ENCODE assay signal across 8 cellular contexts in genomic region chr17:75131278-75132017, GRCh38. TPM values are rescaled to one million over a fixed set of nuclear protein-coding genes. Genes with fewer than 3 reads are reported as not detected.
A peak's percentile ranks its signal among the peaks of the same experiment; 100 is the strongest.
DNase-seq lines count a peak whose midpoint lies in the region; ATAC-seq and TF ChIP-seq lines count a peak whose summit lies in the region.

TSS of gene NT5C (minus strand) at chr17:75131742. CDS start at chr17:75131707, 35 bp downstream.

- H3K27me3 ChIP-seq in BLaER1 treated with 17β-estradiol and CSF1 and Interleukin-3, amounts not matched to agents 10 nM and 100 nM: no peaks in the 10 kb centered on the region
- no peaks in the 10 kb centered on the region for H3K27me3 ChIP-seq in duodenal mucosa (ENCODE audit: control insufficient read depth in 1 of 2, insufficient read depth in 2 of 2, low read length in 2 of 2)

- TF ChIP-seq POLR2A in lower leg skin (IDR thresholded peaks at IDR 0.05): no peak

- H3K27ac ChIP-seq in BLaER1 treated with 17β-estradiol and CSF1 and Interleukin-3, amounts not matched to agents 10 nM and 100 nM: peak within 1 kb of the TSS; percentile 74 to 97 (median 94)
- H3K27ac ChIP-seq in duodenal mucosa (ENCODE audit: low read depth, low read length): peak within 1 kb of the TSS; percentile 70

- peaks cover 24 to 70% (median 43%) of the 10 kb centered on the region in 10 experiments for H3K4me1 ChIP-seq in BLaER1 treated with 17β-estradiol and CSF1 and Interleukin-3, amounts not matched to agents 10 nM and 100 nM
- peaks cover 10 to 13% of the 10 kb centered on the region in 2 donors for H3K4me1 ChIP-seq in duodenal mucosa (ENCODE audit: control insufficient read depth in 1 of 2, insufficient read depth in 2 of 2, low read length in 2 of 2)

- no peaks in the 10 kb centered on the region for H3K9me3 ChIP-seq in BLaER1 treated with 17β-estradiol and CSF1 and Interleukin-3, amounts not matched to agents 10 nM and 100 nM (replicated peaks in 1 of 11)
- H3K9me3 ChIP-seq in duodenal mucosa (ENCODE audit: control insufficient read depth in 1 of 2, low read length in 2 of 2): no peaks in the 10 kb centered on the region

- peaks cover 5 to 57% (median 26%) of the 10 kb centered on the region in 11 experiments; a peak in 19 of 22 replicates for H4K20me1 ChIP-seq in BLaER1 treated with 17β-estradiol and CSF1 and Interleukin-3, amounts not matched to agents 10 nM and 100 nM

- peak within 1 kb of the TSS; percentile 89 to 96 (median 92) for H3K9ac ChIP-seq in BLaER1 treated with 17β-estradiol and CSF1 and Interleukin-3, amounts not matched to agents 10 nM and 100 nM
- H3K9ac ChIP-seq in duodenal mucosa (ENCODE audit: low read depth in 1 of 2, low read length in 2 of 2): peak within 1 kb of the TSS; percentile 79 to 82

- intact Hi-C loops in lower leg skin (cut with DNase I; ENCODE audit: low total_unique reads): no loop called here

- H3K4me2 ChIP-seq in BLaER1 treated with 17β-estradiol and CSF1 and Interleukin-3, amounts not matched to agents 10 nM and 100 nM: peak within 1 kb of the TSS; percentile 78 to 95 (median 91)

- TF ChIP-seq CTCF in lower leg skin (IDR thresholded peaks at IDR 0.05): no peak

- 0 to 3% methylated on average over 21 to 36 of the region's 82 CpGs for WGBS in lower leg skin, 2 donors

- peaks cover 32 to 52% (median 43%) of the 10 kb centered on the region in 11 experiments for H3K36me3 ChIP-seq in BLaER1 treated with 17β-estradiol and CSF1 and Interleukin-3, amounts not matched to agents 10 nM and 100 nM
- H3K36me3 ChIP-seq in duodenal mucosa (ENCODE audit: control insufficient read depth in 1 of 2, insufficient read depth in 2 of 2, low read length in 2 of 2): peaks cover 3 to 32% of the 10 kb centered on the region in 2 donors

- peak within 1 kb of the TSS; percentile 71 to 94 (median 82) for H3K4me3 ChIP-seq in BLaER1 treated with 17β-estradiol and CSF1 and Interleukin-3, amounts not matched to agents 10 nM and 100 nM
- H3K4me3 ChIP-seq in duodenal mucosa (ENCODE audit: low read depth in 1 of 2, low read length in 2 of 2) (peak within 1 kb of the TSS; percentile 77 to 79), lower leg skin (ENCODE audit: low read depth, poor library complexity, severe bottlenecking) (peak within 1 kb of the TSS; percentile 67)

- DNase-seq in NCI-H526 (lab: John Stamatoyannopoulos, UW) (peak; percentile 59 to 95), lower leg skin (ENCODE audit: low spot score in 2 of 2) (peak; percentile 45 to 95)
- DNase-seq in activated CD4-positive, alpha-beta T cell treated with anti-CD3 and anti-CD28 coated beads, Interleukin-2, amount 50 U/mL, for 24 hours (ENCODE audit: low read depth in 1 of 2, low spot score in 1 of 2): peak; percentile 45 to 63
- peak; percentile 48 to 66 (median 58) for DNase-seq in stimulated activated CD4-positive, alpha-beta T cell treated with anti-CD3 and anti-CD28 coated beads, TNF-alpha, amount 100 ng/mL, for 48 hours (ENCODE audit: low read depth in 3 of 3)

- ATAC-seq in GM19025 (IDR thresholded peaks at IDR 0.05; ENCODE audit: low read depth, unreplicated experiment): peak; percentile 88
- peak; percentile 79 for ATAC-seq in HG03175 (IDR thresholded peaks at IDR 0.05; ENCODE audit: unreplicated experiment)

RNA-seq across cellular contexts. Expression of gene NT5C, which starts in this region (rescaled TPM):
- 100 to 1,000 TPM in 3 of 4 donors, 10 to 100 TPM in 1; 62.5 to 107 (median 105) TPM for total RNA-seq in lower leg skin

Comparison
In these comparisons a context has a peak if more than half of its experiments do, and no peak if none do; other contexts are left out.
1. Peak in every context shown above with its lines: DNase-seq, ATAC-seq, H3K4me3 ChIP-seq and H3K27ac ChIP-seq.